Comparison of ENCODE assay signal across 1 cellular context in the genomic region with DNA sequence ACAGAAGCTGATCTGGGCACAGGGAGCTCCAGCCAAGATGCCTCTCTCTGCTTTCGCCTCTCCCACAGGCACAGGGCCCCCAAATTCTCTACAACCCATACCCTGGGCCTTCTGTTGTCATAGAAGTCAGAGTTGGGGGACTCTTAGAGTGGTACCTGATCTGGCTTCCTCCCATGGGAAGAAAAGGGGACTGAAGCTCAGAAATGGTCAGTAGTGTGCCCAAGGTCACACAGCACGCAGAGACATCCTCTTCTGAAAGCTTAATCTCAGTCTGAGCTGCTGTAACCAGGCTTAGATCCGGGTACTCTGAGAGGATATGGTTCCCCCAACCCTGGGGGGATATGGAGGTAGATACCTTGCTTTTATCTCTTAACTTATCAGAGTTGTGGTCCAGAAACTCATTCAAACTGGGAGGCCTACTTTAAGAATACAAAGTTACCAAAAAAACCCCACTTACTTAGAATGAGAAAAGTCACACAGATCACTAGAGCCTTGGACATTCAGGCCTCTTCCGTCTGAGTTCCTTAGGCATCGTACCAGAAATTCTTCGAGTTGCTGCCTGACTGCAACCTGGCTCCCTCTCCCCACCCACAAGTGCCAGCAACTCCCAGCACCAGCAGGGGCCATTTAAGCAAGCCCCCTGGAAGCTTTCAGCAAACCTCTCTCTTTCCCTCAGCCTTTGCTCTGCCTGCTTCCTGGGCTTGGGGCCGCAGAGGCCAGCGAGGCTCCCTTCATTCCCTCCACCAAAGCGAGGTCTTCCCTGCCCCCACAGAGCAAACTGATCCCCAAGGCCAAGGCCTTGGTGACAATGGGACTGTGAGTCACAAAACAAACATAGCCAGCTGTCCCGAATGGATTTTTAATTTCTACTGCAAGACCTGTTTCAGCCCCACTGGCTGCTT.
A peak's percentile ranks its signal among the peaks of the same experiment; 100 is the strongest.
TF ChIP-seq lines count a peak whose summit lies in the region.

No MANE protein-coding gene starts in this region.

TF ChIP-seq in GM12878, 131 proteins besides CTCF, POLR2A, EP300 and RAD21:
- TF ChIP-seq ATF7 (IDR thresholded peaks at IDR 0.05; ENCODE audit: low read depth) (no peak), RUNX3 (IDR thresholded peaks at IDR 0.05; ENCODE audit: low read length) (peak; percentile 30)
